In the genomic region with DNA sequence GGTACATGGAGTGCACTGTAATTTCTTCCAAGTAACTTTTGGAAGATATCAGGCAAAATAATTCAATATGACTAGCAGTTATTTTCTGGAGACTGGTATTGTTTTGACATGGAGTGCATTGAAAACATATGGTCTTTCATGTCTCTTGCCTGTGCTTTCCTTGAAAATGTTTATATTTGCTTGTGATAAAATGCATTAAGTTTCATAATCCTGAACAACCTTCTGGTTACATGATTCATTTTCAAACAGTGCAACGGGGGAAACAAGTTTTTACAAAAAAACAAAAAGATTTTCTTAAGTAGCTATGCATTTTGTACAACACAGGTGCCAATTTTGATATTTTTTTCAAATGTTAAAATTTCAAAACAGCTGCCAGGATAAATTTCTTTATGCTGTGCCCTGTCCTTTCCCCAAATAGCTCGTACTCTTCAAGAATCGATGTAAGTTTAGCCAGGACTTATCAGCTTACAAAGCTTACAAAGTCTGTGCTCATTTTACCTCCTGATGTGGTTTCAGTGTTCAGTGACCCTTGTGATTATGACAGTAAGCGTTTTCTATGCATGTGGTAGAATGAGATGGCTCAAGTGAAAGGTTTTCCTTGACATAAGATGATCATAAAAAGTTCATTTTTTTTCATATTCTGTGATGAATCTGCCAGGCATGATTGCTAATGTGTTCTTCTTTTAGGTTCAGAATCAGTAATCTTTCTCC, we compare ENCODE assay signal across 15 cellular contexts.
DNase-seq lines count a peak whose midpoint lies in the region; ATAC-seq, FAIRE-seq and TF ChIP-seq lines count a peak whose summit lies in the region.
"Had no signal": no experiment of that assay in that cellular context is flagged by ENCODE, and none has a peak within 500 bp of the region (broad histone marks: within the 10 kb centered on the region; RNA-seq: fewer than 3 reads in every experiment).

No MANE protein-coding gene starts in this region.

- no TSS peak for BruUV-seq in Caco-2 (replicated peaks; lab: Mats Ljungman, UMichigan)

- 29 to 39% methylated on average over 4 of the region's 4 CpGs for WGBS in esophagus squamous epithelium, 2 donors

- H3K36me3 ChIP-seq in Caco-2 (ENCODE audit: control insufficient read depth, insufficient read depth, low read length) (no peaks in the 10 kb centered on the region), esophagus squamous epithelium (no peaks in the 10 kb centered on the region)
- H3K36me3 ChIP-seq: pancreas, uterus, WERI-Rb-1 had no signal

- H3K4me1 Mint-ChIP-seq in Caco-2 (ENCODE audit: low read depth, unreplicated experiment) = no peaks in the 10 kb centered on the region

- H3K27me3 ChIP-seq in Caco-2 (replicated peaks; ENCODE audit: control insufficient read depth, insufficient read depth, low read length) = no peaks in the 10 kb centered on the region
- no peaks in the 10 kb centered on the region for H3K27me3 ChIP-seq in esophagus squamous epithelium
- H3K27me3 ChIP-seq: pancreas, uterus had no signal

- POLR2A ChIA-PET in Caco-2 (lab: Charles Lee) = no interaction called here

- H3K27ac Mint-ChIP-seq in Caco-2 (ENCODE audit: unreplicated experiment) = no peak overlapping the region
- H3K27ac Mint-ChIP-seq: activated naive CD4-positive, alpha-beta T cell treated with anti-CD3 and anti-CD28 coated beads, Interleukin-2, amount 10 ng/mL, durations not matched to agents 7 days and 5 days had no signal

- H3K4me3 ChIP-seq in Caco-2 (ENCODE audit: low read depth, low read length) (no peak overlapping the region), esophagus squamous epithelium (no peak overlapping the region)
- H3K4me3 ChIP-seq: pancreas, uterus had no signal

- FAIRE-seq in endometrium (lab: Jason Lieb, UNC) = peak; percentile 85
- FAIRE-seq: H1, islet of Langerhans, pancreas had no signal

- no peak overlapping the region for H3K4me3 Mint-ChIP-seq in Caco-2 (ENCODE audit: unreplicated experiment)
- H3K4me3 Mint-ChIP-seq: activated naive CD4-positive, alpha-beta T cell treated with anti-CD3 and anti-CD28 coated beads, Interleukin-2, amount 10 ng/mL, durations not matched to agents 7 days and 5 days had no signal

- intact Hi-C loops in Caco-2 (cut with micrococcal nuclease; ENCODE audit: unreplicated experiment) = loop anchor here (5.0 kb wide), 1 partner anchor 542 kb away; no protein-coding TSS in a partner anchor
- intact Hi-C loops in esophagus squamous epithelium (cut with DNase I) = no loop called here

- H3K9me3 Mint-ChIP-seq in Caco-2 (ENCODE audit: unreplicated experiment) = no peaks in the 10 kb centered on the region

- H3K27me3 Mint-ChIP-seq in Caco-2 (ENCODE audit: insufficient read depth, unreplicated experiment) = peaks cover 4% of the 10 kb centered on the region
- H3K27me3 Mint-ChIP-seq: activated naive CD4-positive, alpha-beta T cell treated with anti-CD3 and anti-CD28 coated beads, Interleukin-2, amount 10 ng/mL, durations not matched to agents 7 days and 5 days had no signal

- H3K9me3 ChIP-seq in Caco-2 = no peaks in the 10 kb centered on the region
- no peaks in the 10 kb centered on the region for H3K9me3 ChIP-seq in esophagus squamous epithelium
- H3K9me3 ChIP-seq: pancreas, uterus had no signal

- no peaks in the 10 kb centered on the region for H3K36me3 Mint-ChIP-seq in Caco-2 (ENCODE audit: insufficient read depth, unreplicated experiment)

- peak; percentile 79 for ATAC-seq in GM18868 (IDR thresholded peaks at IDR 0.05; ENCODE audit: unreplicated experiment)
- ATAC-seq: pancreas had no signal

- peak; percentile 64 for DNase-seq in AG09319 (ENCODE audit: extremely low read depth, low read depth)
- DNase-seq in M059J (ENCODE audit: low read depth) = peak; percentile 44
- no peak for DNase-seq in erythroblast (lab: John Stamatoyannopoulos, UW)
- no peak for DNase-seq in SHP77 treated with DMSO at 0.1 percent for 48 hours (lab: John Stamatoyannopoulos, UW)
- DNase-seq in Caco-2 = no peak
- no peak for DNase-seq in esophagus squamous epithelium (lab: John Stamatoyannopoulos, UW)
- DNase-seq: activated naive CD4-positive, alpha-beta T cell treated with anti-CD3 and anti-CD28 coated beads, Interleukin-2, amount 10 ng/mL, durations not matched to agents 7 days and 5 days; NCI-H1105 treated with DMSO at 0.1 percent for 48 hours; pancreas; uterus; WERI-Rb-1 had no signal

- TF ChIP-seq POLR2A in erythroblast (IDR thresholded peaks at IDR 0.05; ENCODE audit: low read length) (no peak), esophagus squamous epithelium (IDR thresholded peaks at IDR 0.05) (no peak)

- no peak for TF ChIP-seq CTCF in AG09319 (IDR thresholded peaks at IDR 0.05; ENCODE audit: low read depth, low read length)
- TF ChIP-seq CTCF in Caco-2 (IDR thresholded peaks at IDR 0.05; ENCODE audit: insufficient read depth in 1 of 2, low read depth in 1 of 2, low read length in 1 of 2, severe bottlenecking in 1 of 2, unreplicated experiment in 1 of 2) = no peak
- TF ChIP-seq CTCF in esophagus squamous epithelium (IDR thresholded peaks at IDR 0.05) = no peak

- H3K4me1 ChIP-seq in Caco-2 = no peaks in the 10 kb centered on the region
- no peaks in the 10 kb centered on the region for H3K4me1 ChIP-seq in esophagus squamous epithelium
- H3K4me1 ChIP-seq: pancreas, uterus had no signal

- CTCF ChIA-PET in Caco-2 (lab: Charles Lee) = no interaction called here

- no peak overlapping the region for H3K27ac ChIP-seq in esophagus squamous epithelium
- H3K27ac ChIP-seq: pancreas, uterus, WERI-Rb-1 had no signal

Comparison
In these comparisons a context has a peak if more than half of its experiments do, and no peak if none do; other contexts are left out.
1. DNase-seq: peak in AG09319 (single experiment) and M059J (single experiment); none in erythroblast (0 of 2), SHP77 treated with DMSO at 0.1 percent for 48 hours (single experiment), Caco-2 (0 of 2) and esophagus squamous epithelium (single experiment).